Comparison of ENCODE assay signal across 8 cellular contexts in genomic region chr12:10749700-10750384, GRCh38. TPM values are rescaled to one million over a fixed set of nuclear protein-coding genes. Genes with fewer than 3 reads are reported as not detected.
A peak's percentile ranks its signal among the peaks of the same experiment; 100 is the strongest.
DNase-seq lines count a peak whose midpoint lies in the region; ATAC-seq and TF ChIP-seq lines count a peak whose summit lies in the region.

No MANE protein-coding gene starts in this region.

- H3K9me3 ChIP-seq in BE2C, result no peaks in the 10 kb centered on the region
- no peaks in the 10 kb centered on the region for H3K9me3 ChIP-seq in duodenal mucosa (ENCODE audit: control insufficient read depth in 1 of 2, low read length in 2 of 2)
- no peaks in the 10 kb centered on the region for H3K9me3 ChIP-seq in lower lobe of right lung

- H3K9ac ChIP-seq in duodenal mucosa (ENCODE audit: low read depth in 1 of 2, low read length in 2 of 2), result peak overlapping the region; percentile 4 to 28

- H3K27ac ChIP-seq in duodenal mucosa (ENCODE audit: low read depth, low read length) (no peak overlapping the region), lower lobe of right lung (peak overlapping the region; percentile 47)

- TF ChIP-seq CTCF in BE2C (IDR thresholded peaks at IDR 0.05; ENCODE audit: low read depth, low read length) (peak; percentile 94), lower lobe of right lung (IDR thresholded peaks at IDR 0.05) (peak; percentile 91)

- H3K4me3 ChIP-seq in BE2C (ENCODE audit: low read depth, low read length), result peak overlapping the region; percentile 15
- peak overlapping the region; percentile 51 to 60 for H3K4me3 ChIP-seq in duodenal mucosa (ENCODE audit: low read depth in 1 of 2, low read length in 2 of 2)
- peak overlapping the region; percentile 40 for H3K4me3 ChIP-seq in lower lobe of right lung

- peak; percentile 97 for ATAC-seq in GM19043 (IDR thresholded peaks at IDR 0.05; ENCODE audit: low read depth, unreplicated experiment)
- ATAC-seq in HG03439 (IDR thresholded peaks at IDR 0.05; ENCODE audit: unreplicated experiment), result peak; percentile 97
- ATAC-seq in lower lobe of right lung, result peak; percentile 95

- intact Hi-C loops in lower lobe of right lung (cut with DNase I), result no loop called here

- H3K4me1 ChIP-seq in BE2C, result no peaks in the 10 kb centered on the region
- H3K4me1 ChIP-seq in duodenal mucosa (ENCODE audit: control insufficient read depth in 1 of 2, insufficient read depth in 2 of 2, low read length in 2 of 2), result peaks cover 4 to 5% of the 10 kb centered on the region in 2 donors
- H3K4me1 ChIP-seq in lower lobe of right lung, result peaks cover 10% of the 10 kb centered on the region

- H3K36me3 ChIP-seq in BE2C, result no peaks in the 10 kb centered on the region
- H3K36me3 ChIP-seq in duodenal mucosa (ENCODE audit: control insufficient read depth in 1 of 2, insufficient read depth in 2 of 2, low read length in 2 of 2), result no peaks in the 10 kb centered on the region
- no peaks in the 10 kb centered on the region for H3K36me3 ChIP-seq in lower lobe of right lung

- H3K27me3 ChIP-seq in BE2C (peaks cover 19% of the 10 kb centered on the region), duodenal mucosa (ENCODE audit: control insufficient read depth in 1 of 2, insufficient read depth in 2 of 2, low read length in 2 of 2) (no peaks in the 10 kb centered on the region), lower lobe of right lung (ENCODE audit: low read depth) (peaks cover 4% of the 10 kb centered on the region)

- DNase-seq in BE2C, result peak; percentile 60
- DNase-seq in NCI-H526 (lab: John Stamatoyannopoulos, UW), result peak; percentile 76 to 86
- peak; percentile 25 to 78 for DNase-seq in activated CD4-positive, alpha-beta T cell treated with anti-CD3 and anti-CD28 coated beads, Interleukin-2, amount 50 U/mL, for 24 hours (ENCODE audit: low read depth in 1 of 2, low spot score in 1 of 2)
- peak; percentile 51 for DNase-seq in lower lobe of right lung
- peak in 2 of 3 experiments; percentile 38 to 44 for DNase-seq in stimulated activated CD4-positive, alpha-beta T cell treated with anti-CD3 and anti-CD28 coated beads, TNF-alpha, amount 100 ng/mL, for 4 hours (ENCODE audit: low read depth in 3 of 3)

RNA-seq across cellular contexts. Expression of gene YBX3, which starts 26.7 kb away (rescaled TPM):
- 0.77 TPM for polyA plus RNA-seq in BE2C (2012; ENCODE audit: insufficient read depth, insufficient read length, low read depth)
- 278 TPM for total RNA-seq in lower lobe of right lung

RNA-seq across cellular contexts. Expression of gene TAS2R7, which starts 52.6 kb away (rescaled TPM):
- polyA plus RNA-seq in BE2C (2012; ENCODE audit: insufficient read depth, insufficient read length, low read depth), result not detected
- not detected for total RNA-seq in lower lobe of right lung

RNA-seq across cellular contexts. Expression of gene TAS2R8, which starts 57.2 kb away (rescaled TPM):
- polyA plus RNA-seq in BE2C (2012; ENCODE audit: insufficient read depth, insufficient read length, low read depth), result not detected
- total RNA-seq in lower lobe of right lung, result not detected
